Comparison of ENCODE assay signal across 8 cellular contexts in the genomic region with DNA sequence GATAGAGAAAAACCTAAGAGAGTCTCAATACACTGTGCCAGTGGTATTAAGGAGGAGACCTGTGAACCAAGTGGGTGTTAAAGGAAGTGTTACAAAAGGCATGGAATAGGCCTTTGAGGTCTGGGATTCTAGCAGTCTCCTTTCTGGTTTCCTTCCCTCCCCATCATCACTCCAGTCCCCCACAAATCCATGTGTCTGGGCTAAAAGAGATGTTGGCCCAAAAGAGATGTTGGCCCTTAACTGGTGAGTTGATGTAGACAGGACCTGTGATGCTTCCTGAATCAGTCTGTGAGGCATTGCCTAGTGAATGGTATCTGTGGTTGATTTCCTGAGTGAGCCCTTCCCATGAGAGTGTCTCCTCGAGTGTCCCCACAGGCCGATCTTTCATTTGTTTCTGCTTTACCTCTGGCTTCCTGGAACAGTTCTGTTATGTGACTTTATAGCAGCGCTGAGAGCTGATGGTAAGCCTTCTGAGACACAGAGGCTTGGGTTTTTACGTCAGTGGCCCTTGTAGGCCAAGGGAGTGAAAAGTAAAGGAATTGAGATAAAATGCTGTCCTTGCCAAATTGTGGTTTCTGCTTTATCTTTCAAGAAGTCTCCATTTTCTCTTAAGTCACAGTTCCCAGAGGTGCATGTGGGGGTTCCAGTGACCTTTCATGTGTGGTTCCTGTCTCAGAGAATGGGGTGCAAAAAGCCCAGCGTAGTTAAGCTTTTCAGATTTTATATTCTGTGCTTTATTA.
DNase-seq lines count a peak whose midpoint lies in the region; ATAC-seq and TF ChIP-seq lines count a peak whose summit lies in the region.

No MANE protein-coding gene starts in this region.

- H3K4me1 ChIP-seq in esophagus (ENCODE audit: control insufficient read depth in 2 of 2, insufficient read depth in 2 of 2, low read length in 1 of 2) (peaks cover 0 to 4% of the 10 kb centered on the region in 2 donors), prostate gland (replicated peaks) (peaks cover 3% of the 10 kb centered on the region)

- H3K36me3 ChIP-seq in esophagus (ENCODE audit: control insufficient read depth in 2 of 2, insufficient read depth in 2 of 2, low read length in 1 of 2) (peaks cover 3 to 8% of the 10 kb centered on the region in 2 donors), prostate gland (peaks cover 0 to 5% of the 10 kb centered on the region in 2 donors)

- H3K27ac ChIP-seq in esophagus (ENCODE audit: low read depth in 2 of 2, low read length in 1 of 2) (peak overlapping the region; percentile 78 to 84), prostate gland (peak overlapping the region; percentile 62 to 73)

- ATAC-seq in HG02763 (IDR thresholded peaks at IDR 0.05; ENCODE audit: unreplicated experiment) (peak; percentile 23), HG02884 (IDR thresholded peaks at IDR 0.05; ENCODE audit: unreplicated experiment) (no peak)

- WGBS in esophagus, 2 donors: 48 to 58% methylated on average over 5 of the region's 5 CpGs
- 57% methylated on average over 5 of the region's 5 CpGs for WGBS in prostate gland

- no peaks in the 10 kb centered on the region for H3K27me3 ChIP-seq in esophagus (ENCODE audit: control insufficient read depth in 1 of 2, insufficient read depth in 2 of 2, low read length in 2 of 2)
- H3K27me3 ChIP-seq in prostate gland (replicated peaks; ENCODE audit: insufficient read depth): no peaks in the 10 kb centered on the region

- no peaks in the 10 kb centered on the region for H3K9me3 ChIP-seq in esophagus (ENCODE audit: control insufficient read depth in 2 of 2, insufficient read depth in 1 of 2, low read depth in 1 of 2, low read length in 1 of 2)
- no peaks in the 10 kb centered on the region for H3K9me3 ChIP-seq in prostate gland

- DNase-seq in GF-D8 (lab: John Stamatoyannopoulos, UW): peak; percentile 29
- DNase-seq in prostate gland (ENCODE audit: low spot score): no peak
- DNase-seq in NCI-H128 (lab: John Stamatoyannopoulos, UW; ENCODE audit: unreplicated experiment): no peak
- no peak for DNase-seq in NCI-H2029 treated with DMSO at 0.1 percent for 48 hours (lab: John Stamatoyannopoulos, UW)

- intact Hi-C loops in prostate gland (cut with DNase I): loop anchor here (5.0 kb wide), 1 partner anchor 90 kb away; no protein-coding TSS in a partner anchor

- H3K4me3 ChIP-seq in WI38 (ENCODE audit: low read depth, low read length) (peak overlapping the region; percentile 35), esophagus (ENCODE audit: low read depth in 1 of 2, low read length in 2 of 2) (no peak overlapping the region), prostate gland (no peak overlapping the region)

- TF ChIP-seq CTCF in WI38 (IDR thresholded peaks at IDR 0.05; ENCODE audit: low read depth, low read length) (no peak), prostate gland (IDR thresholded peaks at IDR 0.05) (no peak)

- no peak for TF ChIP-seq POLR2A in prostate gland (IDR thresholded peaks at IDR 0.05)
